ENCODE assay signal across 8 cellular contexts in the genomic region with DNA sequence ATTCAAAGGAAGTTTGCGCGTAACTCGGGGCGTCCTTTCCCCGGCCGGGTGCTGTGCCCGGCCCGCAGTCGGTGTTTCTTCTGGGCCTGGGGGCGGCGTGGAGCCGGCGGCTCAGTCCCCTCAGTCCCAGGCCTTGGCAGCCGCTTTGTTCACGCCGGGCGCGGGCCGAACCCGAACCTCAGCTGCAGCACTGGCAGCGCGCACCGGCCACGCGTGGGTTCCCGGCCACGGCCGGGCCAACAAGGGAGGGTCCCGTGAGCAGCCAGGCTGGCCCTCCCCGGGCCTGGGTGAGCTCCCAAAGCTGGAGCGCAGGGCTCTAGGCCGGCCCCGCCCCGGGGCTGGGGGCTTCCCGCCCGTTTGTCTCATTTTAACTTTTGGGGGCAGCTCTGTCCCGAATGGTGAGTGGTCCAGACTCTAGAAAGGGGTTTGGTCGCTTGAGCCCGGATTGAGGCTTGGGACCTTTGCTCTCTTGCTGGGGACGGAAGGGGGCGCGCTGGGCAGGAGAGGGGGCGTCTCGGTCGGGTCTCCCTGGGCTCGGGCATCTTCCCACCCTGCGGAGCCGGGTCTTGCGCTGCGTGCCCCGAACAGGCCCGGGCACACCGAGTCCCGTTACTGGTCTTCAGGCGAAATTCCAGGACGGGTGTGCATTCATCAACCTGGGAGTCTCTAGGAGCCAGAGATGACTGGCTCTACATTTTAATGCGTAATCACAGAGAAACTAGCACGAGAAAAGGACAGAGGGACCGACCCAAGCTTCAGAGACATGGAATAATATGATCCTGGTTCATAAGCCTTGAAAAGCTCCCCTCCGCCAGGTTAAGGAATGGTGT.
DNase-seq lines count a peak whose midpoint lies in the region; FAIRE-seq and TF ChIP-seq lines count a peak whose summit lies in the region.

No MANE protein-coding gene starts in this region.

- no peaks in the 10 kb centered on the region for H4K20me1 ChIP-seq in GM23248 (ENCODE audit: insufficient read depth)

- no peaks in the 10 kb centered on the region for H3K9me3 Mint-ChIP-seq in activated CD4-positive, alpha-beta memory T cell treated with anti-CD3 and anti-CD28 coated beads, Interleukin-2, amount 10 ng/mL, durations not matched to agents 7 days and 5 days
- peaks cover 6% of the 10 kb centered on the region for H3K9me3 Mint-ChIP-seq in nephron progenitor cell

- H3K27ac Mint-ChIP-seq in activated CD4-positive, alpha-beta memory T cell treated with anti-CD3 and anti-CD28 coated beads, Interleukin-2, amount 10 ng/mL, durations not matched to agents 7 days and 5 days: no peak overlapping the region
- H3K27ac Mint-ChIP-seq in nephron progenitor cell: peak overlapping the region; percentile 98

- peak overlapping the region; percentile 77 for H3K4me3 Mint-ChIP-seq in activated CD4-positive, alpha-beta memory T cell treated with anti-CD3 and anti-CD28 coated beads, Interleukin-2, amount 10 ng/mL, durations not matched to agents 7 days and 5 days
- peak overlapping the region; percentile 85 for H3K4me3 Mint-ChIP-seq in nephron progenitor cell

- H3K4me3 ChIP-seq in ACC112 (ENCODE audit: low read depth, low read length): peak overlapping the region; percentile 94
- peak overlapping the region; percentile 95 for H3K4me3 ChIP-seq in GM23248
- H3K4me3 ChIP-seq in fibroblast of villous mesenchyme (ENCODE audit: low read depth, low read length): peak overlapping the region; percentile 89

- in situ Hi-C loops in GM23248 (cut with MboI): no loop called here

- CTCF ChIA-PET in activated CD4-positive, alpha-beta memory T cell treated with anti-CD3 and anti-CD28 coated beads, Interleukin-2, amount 10 ng/mL, durations not matched to agents 7 days and 5 days (lab: Charles Lee): interaction anchor here (1.5 to 2.0 kb wide), 2 partner anchors 19 to 121 kb away, joined by 5 to 6 read pairs; no protein-coding TSS in a partner anchor

- POLR2A ChIA-PET in activated CD4-positive, alpha-beta memory T cell treated with anti-CD3 and anti-CD28 coated beads, Interleukin-2, amount 10 ng/mL, durations not matched to agents 7 days and 5 days (lab: Charles Lee): interaction anchor here (0.8 to 2.1 kb wide), 2 partner anchors 8 to 38 kb away, joined by 3 to 8 read pairs; no protein-coding TSS in a partner anchor

- peak; percentile 18 for TF ChIP-seq CTCF in fibroblast of villous mesenchyme (IDR thresholded peaks at IDR 0.05; ENCODE audit: insufficient read depth, low read depth, low read length)
- no peak for TF ChIP-seq CTCF in nephron progenitor cell (IDR thresholded peaks at IDR 0.05)

- H3K27ac ChIP-seq in ACC112 (ENCODE audit: low read depth, low read length): peak overlapping the region; percentile 26; the same call in 1 of the 2 replicates
- H3K27ac ChIP-seq in GM23248: no peak overlapping the region

- FAIRE-seq in GM19239 (lab: Jason Lieb, UNC) (no peak), H54 (lab: Jason Lieb, UNC) (no peak)

- WGBS in GM23248 (ENCODE audit: low coverage in 1 of 2, low lambda C conversion rate in 2 of 2, missing lambda C conversion rate in 2 of 2), 2 experiments: 2 to 3% methylated on average over 56 to 60 of the region's 60 CpGs

- peaks cover 55% of the 10 kb centered on the region for H3K27me3 Mint-ChIP-seq in activated CD4-positive, alpha-beta memory T cell treated with anti-CD3 and anti-CD28 coated beads, Interleukin-2, amount 10 ng/mL, durations not matched to agents 7 days and 5 days
- H3K27me3 Mint-ChIP-seq in nephron progenitor cell (ENCODE audit: low read depth, poor library complexity): peaks cover 2% of the 10 kb centered on the region

- H3K4me1 ChIP-seq in ACC112 (ENCODE audit: control insufficient read depth, insufficient read depth, low read length, unreplicated experiment): peaks cover 15% of the 10 kb centered on the region
- H3K4me1 ChIP-seq in GM23248 (ENCODE audit: insufficient read depth): 0 out of 2 replicates have a peak, but pooled peaks cover 4% of the 10 kb centered on the region

- peak overlapping the region; percentile 81 for H3K9ac ChIP-seq in GM23248

- H3K4me1 Mint-ChIP-seq in activated CD4-positive, alpha-beta memory T cell treated with anti-CD3 and anti-CD28 coated beads, Interleukin-2, amount 10 ng/mL, durations not matched to agents 7 days and 5 days: peaks cover 23% of the 10 kb centered on the region
- H3K4me1 Mint-ChIP-seq in nephron progenitor cell: peaks cover 68% of the 10 kb centered on the region

- no peaks in the 10 kb centered on the region for H3K9me2 ChIP-seq in GM23248 (ENCODE audit: insufficient read depth)

- no peaks in the 10 kb centered on the region; the same call in 1 of the 2 replicates for H3K36me3 ChIP-seq in ACC112 (ENCODE audit: insufficient read depth, low read length)
- no peaks in the 10 kb centered on the region for H3K36me3 ChIP-seq in GM23248 (ENCODE audit: low read depth)

- H2AFZ ChIP-seq in ACC112 (ENCODE audit: low read length, unreplicated experiment): peak overlapping the region; percentile 81
- peak overlapping the region; percentile 94 for H2AFZ ChIP-seq in GM23248

- H3K27me3 ChIP-seq in ACC112 (ENCODE audit: insufficient read depth, low read length) (no peaks in the 10 kb centered on the region), GM23248 (replicated peaks; ENCODE audit: insufficient read depth) (no peaks in the 10 kb centered on the region)

- H3F3A ChIP-seq in GM23248 (ENCODE audit: insufficient read depth): no peaks in the 10 kb centered on the region

- H3K79me2 ChIP-seq in ACC112 (ENCODE audit: control insufficient read depth, insufficient read depth, low read length, unreplicated experiment) (peaks cover 53% of the 10 kb centered on the region), GM23248 (ENCODE audit: insufficient read depth) (peaks cover 34% of the 10 kb centered on the region)

- H3K36me3 Mint-ChIP-seq in activated CD4-positive, alpha-beta memory T cell treated with anti-CD3 and anti-CD28 coated beads, Interleukin-2, amount 10 ng/mL, durations not matched to agents 7 days and 5 days (ENCODE audit: low read depth): peaks cover 2% of the 10 kb centered on the region
- peaks cover 32% of the 10 kb centered on the region for H3K36me3 Mint-ChIP-seq in nephron progenitor cell (ENCODE audit: low read depth)

- DNase-seq in GM23248: peak; percentile 71
- DNase-seq in activated CD4-positive, alpha-beta memory T cell treated with anti-CD3 and anti-CD28 coated beads, Interleukin-2, amount 10 ng/mL, durations not matched to agents 7 days and 5 days: no peak
- DNase-seq in fibroblast of villous mesenchyme (ENCODE audit: low read depth): no peak
- DNase-seq in nephron progenitor cell: peak; percentile 73
- no peak for DNase-seq in GM19239 (ENCODE audit: insufficient read length, low spot score)
- no peak for DNase-seq in effector CD4-positive, alpha-beta T cell
- no peak for DNase-seq in H54 (ENCODE audit: insufficient read length, low spot score)

- H3K9me3 ChIP-seq in GM23248 (ENCODE audit: low read depth): no peaks in the 10 kb centered on the region

- peak overlapping the region; percentile 79 for H3K4me2 ChIP-seq in GM23248 (ENCODE audit: unreplicated experiment)

- no peak for TF ChIP-seq POLR2A in H54 (IDR thresholded peaks at IDR 0.05; ENCODE audit: low read depth, low read length)

Comparison
In these comparisons a context has a peak if more than half of its experiments do, and no peak if none do; other contexts are left out.
1. DNase-seq: peak in GM23248 (single experiment) and nephron progenitor cell (single experiment); none in activated CD4-positive, alpha-beta memory T cell treated with anti-CD3 and anti-CD28 coated beads, Interleukin-2, amount 10 ng/mL, durations not matched to agents 7 days and 5 days (single experiment), fibroblast of villous mesenchyme (single experiment), GM19239 (single experiment), effector CD4-positive, alpha-beta T cell (single experiment) and H54 (single experiment).
2. Peak in every context shown above with its lines, with median percentiles within 50 percentile points of each other: H3K4me3 ChIP-seq.